In the genomic region with DNA sequence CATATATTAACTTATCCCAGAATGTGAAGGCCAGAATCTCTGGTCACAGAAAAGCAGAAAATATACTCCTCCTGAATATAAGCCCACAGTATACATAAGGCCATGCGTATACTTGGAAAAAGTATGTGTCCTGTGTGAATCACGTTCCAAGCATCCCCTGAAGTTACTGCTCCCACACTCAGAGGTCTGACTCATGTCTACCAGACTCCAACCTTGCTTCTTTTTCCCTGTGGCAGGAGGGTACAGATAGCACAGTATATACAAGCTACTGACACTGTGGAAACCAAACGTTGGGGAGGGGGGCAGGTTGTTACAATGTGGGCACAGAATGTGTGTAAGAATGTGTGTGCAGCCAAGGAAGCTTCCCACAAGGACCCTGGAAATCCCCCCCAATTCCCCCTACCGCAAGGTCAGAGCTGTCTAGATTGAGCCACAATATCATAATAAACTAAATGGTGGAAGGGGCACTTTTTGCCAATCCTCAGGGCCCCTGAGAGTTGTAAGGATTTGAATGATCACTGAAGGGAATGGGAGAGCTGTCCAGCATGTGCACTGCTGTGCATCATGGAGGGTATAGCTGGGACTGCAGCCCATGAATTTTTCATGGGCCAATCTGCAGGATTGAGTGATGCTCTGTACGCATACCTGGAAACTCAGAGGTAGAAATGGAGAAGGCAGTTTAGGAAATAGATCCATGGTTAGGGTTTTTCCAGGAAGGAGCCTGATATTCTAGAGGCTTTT, we compare ENCODE assay signal across 12 cellular contexts. TPM values are rescaled to one million over a fixed set of nuclear protein-coding genes. Genes with fewer than 3 reads are reported as not detected.
DNase-seq lines count a peak whose midpoint lies in the region; ATAC-seq and TF ChIP-seq lines count a peak whose summit lies in the region.
"Had no signal": no experiment of that assay in that cellular context is flagged by ENCODE, and none has a peak within 500 bp of the region (broad histone marks: within the 10 kb centered on the region; RNA-seq: fewer than 3 reads in every experiment).

No MANE protein-coding gene starts in this region.

- no peaks in the 10 kb centered on the region for H3K79me1 ChIP-seq in mesenchymal stem cell (replicated peaks; ENCODE audit: low read length, poor library complexity, severe bottlenecking)
- no peaks in the 10 kb centered on the region for H3K79me1 ChIP-seq in mesendoderm (ENCODE audit: low read length)

- no peak overlapping the region for H3K18ac ChIP-seq in mesenchymal stem cell (ENCODE audit: low read depth in 1 of 2, low read length in 2 of 2)
- H3K18ac ChIP-seq in mesendoderm (ENCODE audit: low read length), result no peak overlapping the region

- no peak overlapping the region for H2AFZ ChIP-seq in mesenchymal stem cell (ENCODE audit: low read depth, low read length)

- H3K56ac ChIP-seq in mesendoderm (ENCODE audit: low read length), result no peak overlapping the region

- peak overlapping the region in 1 of 2 experiments; percentile 45 for H2BK12ac ChIP-seq in mesenchymal stem cell (ENCODE audit: low read length in 2 of 2)

- H3K36me3 ChIP-seq in brain microvascular endothelial cell (replicated peaks), result no peaks in the 10 kb centered on the region
- no peaks in the 10 kb centered on the region for H3K36me3 ChIP-seq in mesenchymal stem cell (ENCODE audit: control insufficient read depth in 1 of 2, insufficient read depth in 2 of 2, low read depth in 1 of 2, low read length in 2 of 2)
- no peaks in the 10 kb centered on the region for H3K36me3 ChIP-seq in mesendoderm (ENCODE audit: control insufficient read depth, insufficient read depth, low read length)

- peak overlapping the region; percentile 35 for H2AK5ac ChIP-seq in mesenchymal stem cell (ENCODE audit: low read length, severe bottlenecking)
- H2AK5ac ChIP-seq in mesendoderm (ENCODE audit: low read length), result no peak overlapping the region

- 33% methylated on average over 3 of the region's 5 CpGs for WGBS in mesenchymal stem cell
- WGBS in mesendoderm (ENCODE audit: extremely low coverage, insufficient coverage, low lambda C conversion rate), result no CpG with 5 or more reads among the region's 5 CpGs

- H3K23ac ChIP-seq in mesenchymal stem cell (ENCODE audit: low read length in 2 of 2) (no peak overlapping the region), mesendoderm (ENCODE audit: low read length) (no peak overlapping the region)

- H3K4me1 ChIP-seq in mesenchymal stem cell (ENCODE audit: control insufficient read depth, insufficient read depth, low read depth, low read length) (peaks cover 7% of the 10 kb centered on the region), mesendoderm (ENCODE audit: control insufficient read depth, low read depth, low read length) (no peaks in the 10 kb centered on the region)

- TF ChIP-seq EP300 in Ishikawa (IDR thresholded peaks at IDR 0.05; ENCODE audit: borderline replicate concordance), result no peak

- H3K9ac ChIP-seq in mesenchymal stem cell (ENCODE audit: low read length) (no peak overlapping the region), mesendoderm (ENCODE audit: low read length) (no peak overlapping the region)

- no peak overlapping the region for H4K91ac ChIP-seq in mesenchymal stem cell (ENCODE audit: low read length)

- no peak for TF ChIP-seq RAD21 in Ishikawa (IDR thresholded peaks at IDR 0.05; ENCODE audit: low read depth)

- H3K27me3 ChIP-seq in brain microvascular endothelial cell (replicated peaks), result no peaks in the 10 kb centered on the region
- peaks cover 0 to 6% of the 10 kb centered on the region in 2 experiments for H3K27me3 ChIP-seq in mesenchymal stem cell (ENCODE audit: control insufficient read depth in 1 of 2, insufficient read depth in 1 of 2, low read length in 2 of 2)
- H3K27me3 ChIP-seq in mesendoderm (ENCODE audit: insufficient read depth, low read length, poor library complexity), result no peaks in the 10 kb centered on the region

- ATAC-seq in GM19351 (IDR thresholded peaks at IDR 0.05; ENCODE audit: unreplicated experiment), result no peak
- ATAC-seq: activated CD8-positive, alpha-beta T cell treated with anti-CD3 and anti-CD28 coated beads for 36 hours had no signal

- no peak overlapping the region for H4K5ac ChIP-seq in mesendoderm (ENCODE audit: low read length)

- in situ Hi-C loops in brain microvascular endothelial cell (cut with HindIII; ENCODE audit: low pct_ligation_motif_present, low sequenced_read_pairs), result no loop called here

- H2BK120ac ChIP-seq in mesenchymal stem cell (ENCODE audit: low read depth, low read length) (no peak overlapping the region), mesendoderm (ENCODE audit: low read depth, low read length) (no peak overlapping the region)

- TF ChIP-seq CTCF in brain microvascular endothelial cell (IDR thresholded peaks at IDR 0.05; ENCODE audit: low read depth, low read length, missing control alignments), result no peak

- no peak overlapping the region for H3K14ac ChIP-seq in mesenchymal stem cell (ENCODE audit: low read length in 2 of 2)

- no peak overlapping the region for H2BK5ac ChIP-seq in mesenchymal stem cell (ENCODE audit: low read depth, low read length, poor library complexity, severe bottlenecking)
- no peak overlapping the region for H2BK5ac ChIP-seq in mesendoderm (ENCODE audit: low read length)

- H3K9me3 ChIP-seq in mesenchymal stem cell (ENCODE audit: control insufficient read depth, low read length), result no peaks in the 10 kb centered on the region

- no peak overlapping the region for H3K4me3 ChIP-seq in brain microvascular endothelial cell (ENCODE audit: low read depth, low read length)
- H3K4me3 ChIP-seq in mesenchymal stem cell (ENCODE audit: insufficient read depth in 1 of 2, low read depth in 1 of 2, low read length in 2 of 2), result no peak overlapping the region
- no peak overlapping the region for H3K4me3 ChIP-seq in mesendoderm (ENCODE audit: low read length)

- H3K27ac ChIP-seq in brain microvascular endothelial cell (peak overlapping the region; percentile 76), mesenchymal stem cell (ENCODE audit: low read length, poor library complexity, severe bottlenecking) (peak overlapping the region; percentile 64), mesendoderm (ENCODE audit: low read depth, low read length) (no peak overlapping the region)
- H3K27ac ChIP-seq: C4-2B had no signal

- H4K8ac ChIP-seq in mesenchymal stem cell (ENCODE audit: low read length) (no peak overlapping the region), mesendoderm (ENCODE audit: low read depth, low read length) (no peak overlapping the region)

- H2BK15ac ChIP-seq in mesenchymal stem cell (ENCODE audit: low read depth, poor library complexity, severe bottlenecking) (no peak overlapping the region), mesendoderm (replicated peaks; ENCODE audit: low read depth) (no peak overlapping the region)

- DNase-seq in AG20443 (ENCODE audit: low spot score) (peak; percentile 62), brain microvascular endothelial cell (peak; percentile 94), mesenchymal stem cell (peak; percentile 93), GM19240 (ENCODE audit: insufficient read length, low spot score) (no peak), mesendoderm (no peak), NAMALWA (ENCODE audit: low spot score) (no peak)
- DNase-seq: activated CD8-positive, alpha-beta T cell treated with anti-CD3 and anti-CD28 coated beads for 36 hours; activated naive CD4-positive, alpha-beta T cell treated with Interleukin-2 at 50 U/mL for 16 hours; NCI-H2171 had no signal

- H3K4ac ChIP-seq in mesenchymal stem cell (ENCODE audit: low read depth in 1 of 2, low read length in 2 of 2), result no peak overlapping the region
- H3K4ac ChIP-seq in mesendoderm (ENCODE audit: low read depth, low read length), result no peak overlapping the region

- no peak overlapping the region for H3K4me2 ChIP-seq in mesenchymal stem cell (ENCODE audit: low read length, poor library complexity, severe bottlenecking)
- H3K4me2 ChIP-seq in mesendoderm (ENCODE audit: low read length), result no peak overlapping the region

- no peaks in the 10 kb centered on the region for H3K79me2 ChIP-seq in mesendoderm (ENCODE audit: control insufficient read depth, insufficient read depth, low read length)

TF ChIP-seq in Ishikawa, 13 proteins besides CTCF, POLR2A, EP300 and RAD21:
- TF ChIP-seq CREB1 (IDR thresholded peaks at IDR 0.05; ENCODE audit: low read depth), result no peak
- no peak for TF ChIP-seq EGR1 (IDR thresholded peaks at IDR 0.05)
- TF ChIP-seq, protein P1, sequence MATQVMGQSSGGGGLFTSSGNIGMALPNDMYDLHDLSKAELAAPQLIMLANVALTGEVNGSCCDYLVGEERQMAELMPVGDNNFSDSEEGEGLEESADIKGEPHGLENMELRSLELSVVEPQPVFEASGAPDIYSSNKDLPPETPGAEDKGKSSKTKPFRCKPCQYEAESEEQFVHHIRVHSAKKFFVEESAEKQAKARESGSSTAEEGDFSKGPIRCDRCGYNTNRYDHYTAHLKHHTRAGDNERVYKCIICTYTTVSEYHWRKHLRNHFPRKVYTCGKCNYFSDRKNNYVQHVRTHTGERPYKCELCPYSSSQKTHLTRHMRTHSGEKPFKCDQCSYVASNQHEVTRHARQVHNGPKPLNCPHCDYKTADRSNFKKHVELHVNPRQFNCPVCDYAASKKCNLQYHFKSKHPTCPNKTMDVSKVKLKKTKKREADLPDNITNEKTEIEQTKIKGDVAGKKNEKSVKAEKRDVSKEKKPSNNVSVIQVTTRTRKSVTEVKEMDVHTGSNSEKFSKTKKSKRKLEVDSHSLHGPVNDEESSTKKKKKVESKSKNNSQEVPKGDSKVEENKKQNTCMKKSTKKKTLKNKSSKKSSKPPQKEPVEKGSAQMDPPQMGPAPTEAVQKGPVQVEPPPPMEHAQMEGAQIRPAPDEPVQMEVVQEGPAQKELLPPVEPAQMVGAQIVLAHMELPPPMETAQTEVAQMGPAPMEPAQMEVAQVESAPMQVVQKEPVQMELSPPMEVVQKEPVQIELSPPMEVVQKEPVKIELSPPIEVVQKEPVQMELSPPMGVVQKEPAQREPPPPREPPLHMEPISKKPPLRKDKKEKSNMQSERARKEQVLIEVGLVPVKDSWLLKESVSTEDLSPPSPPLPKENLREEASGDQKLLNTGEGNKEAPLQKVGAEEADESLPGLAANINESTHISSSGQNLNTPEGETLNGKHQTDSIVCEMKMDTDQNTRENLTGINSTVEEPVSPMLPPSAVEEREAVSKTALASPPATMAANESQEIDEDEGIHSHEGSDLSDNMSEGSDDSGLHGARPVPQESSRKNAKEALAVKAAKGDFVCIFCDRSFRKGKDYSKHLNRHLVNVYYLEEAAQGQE (IDR thresholded peaks at IDR 0.05; ENCODE audit: low read depth), result peak; percentile 73
- TF ChIP-seq ZBTB7A (IDR thresholded peaks at IDR 0.05; ENCODE audit: low read depth), result no peak
- TF ChIP-seq, protein P2, sequence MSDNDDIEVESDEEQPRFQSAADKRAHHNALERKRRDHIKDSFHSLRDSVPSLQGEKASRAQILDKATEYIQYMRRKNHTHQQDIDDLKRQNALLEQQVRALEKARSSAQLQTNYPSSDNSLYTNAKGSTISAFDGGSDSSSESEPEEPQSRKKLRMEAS (IDR thresholded peaks at IDR 0.05), result no peak

RNA-seq across cellular contexts. Expression of a gene that starts 7.4 kb away (rescaled TPM):
- polyA plus RNA-seq in mesenchymal stem cell (2013, experiment 1 of 2), result 17.5 TPM
- 17.2 TPM for polyA plus RNA-seq in mesenchymal stem cell (2013, experiment 2 of 2)
- 6.1 TPM for polyA plus RNA-seq in mesendoderm (2013, experiment 1 of 2)
- 6.4 TPM for polyA plus RNA-seq in mesendoderm (2013, experiment 2 of 2)

Comparison
In these comparisons a context has a peak if more than half of its experiments do, and no peak if none do; other contexts are left out.
1. DNase-seq: peak in AG20443 (single experiment), brain microvascular endothelial cell (single experiment) and mesenchymal stem cell (single experiment); none in GM19240 (single experiment), mesendoderm (single experiment) and NAMALWA (single experiment).